Comparison of ENCODE assay signal across 1 cellular context in genomic region chr6:42017021-42017643, GRCh38.
TF ChIP-seq lines count a peak whose summit lies in the region.

No MANE protein-coding gene starts in this region.

TF ChIP-seq in H1, 55 proteins besides CTCF, POLR2A, EP300 and RAD21 (continued from another document):
- TF ChIP-seq SUZ12 (IDR thresholded peaks at IDR 0.05; ENCODE audit: low read length) (no peak), GABPA (IDR thresholded peaks at IDR 0.05; ENCODE audit: borderline replicate concordance, insufficient read depth, low read length) (no peak), SIX5 (IDR thresholded peaks at IDR 0.05; ENCODE audit: low read depth, low read length) (no peak), CHD7 (IDR thresholded peaks at IDR 0.05; ENCODE audit: insufficient replicate concordance, low read length) (no peak), KDM4A (IDR thresholded peaks at IDR 0.05; ENCODE audit: low read depth, low read length, severe bottlenecking) (no peak), SP1 (IDR thresholded peaks at IDR 0.05; ENCODE audit: low read depth, low read length) (no peak), MAX (IDR thresholded peaks at IDR 0.05) (no peak), TAF7 (optimal IDR thresholded peaks at IDR 0.05; ENCODE audit: borderline replicate concordance, low read depth, low read length) (no peak), TAF1 (IDR thresholded peaks at IDR 0.05; ENCODE audit: low read depth, low read length) (no peak), BACH1 (IDR thresholded peaks at IDR 0.05; ENCODE audit: low read length) (no peak)
TF ChIP-seq in H1: peak in this region for 0.
